In the genomic region with DNA sequence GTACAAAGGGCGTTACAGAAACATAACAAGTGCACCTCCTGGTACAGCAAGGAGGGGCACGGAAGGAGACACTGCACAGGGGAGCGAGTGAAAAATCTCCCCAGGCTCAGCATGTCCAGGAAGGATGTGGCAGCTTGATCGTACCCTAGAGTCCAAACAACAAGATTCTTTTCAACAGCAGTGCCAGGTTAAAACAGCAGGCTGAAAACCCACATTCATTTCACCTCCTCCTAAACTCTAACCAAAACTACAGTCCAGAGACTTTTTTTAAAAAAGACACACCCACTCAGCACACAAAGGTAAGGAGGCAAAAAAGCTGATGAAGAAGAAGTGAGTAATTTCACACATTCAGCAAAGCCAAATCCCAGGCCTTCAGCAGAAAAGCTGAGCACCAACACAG, we compare ENCODE assay signal across 20 cellular contexts.
DNase-seq lines count a peak whose midpoint lies in the region; ATAC-seq and TF ChIP-seq lines count a peak whose summit lies in the region.
"Had no signal": no experiment of that assay in that cellular context is flagged by ENCODE, and none has a peak within 500 bp of the region (broad histone marks: within the 10 kb centered on the region; RNA-seq: fewer than 3 reads in every experiment).

No MANE protein-coding gene starts in this region.

- no peaks in the 10 kb centered on the region for H3K79me2 ChIP-seq in hepatocyte

- H3K4me3 Mint-ChIP-seq in T-helper 1 cell treated with Interleukin-12 subunit alpha and Interleukin-12 subunit beta and Interleukin-4 antibody, amounts not matched to agents 30 μg/mL and 1 μg/mL, for 36 hours, result peak overlapping the region; percentile 47
- peak overlapping the region; percentile 72 for H3K4me3 Mint-ChIP-seq in natural killer cell treated with Interleukin-12 subunit alpha and Interleukin-12 subunit beta and Interleukin-15 and Interleukin-18, amount 100 ng/mL, for 72 hours

- no peak overlapping the region for H3K4me2 ChIP-seq in hepatocyte

- H3K27ac ChIP-seq in left lung, result no peak overlapping the region
- no peak overlapping the region for H3K27ac ChIP-seq in hepatocyte
- H3K27ac ChIP-seq: testis had no signal

- H3K27me3 Mint-ChIP-seq in T-helper 1 cell treated with Interleukin-12 subunit alpha and Interleukin-12 subunit beta and Interleukin-4 antibody, amounts not matched to agents 30 μg/mL and 1 μg/mL, for 36 hours (ENCODE audit: low read depth), result no peaks in the 10 kb centered on the region
- no peaks in the 10 kb centered on the region for H3K27me3 Mint-ChIP-seq in natural killer cell treated with Interleukin-12 subunit alpha and Interleukin-12 subunit beta and Interleukin-15 and Interleukin-18, amount 100 ng/mL, for 72 hours

- H3K9me2 ChIP-seq in hepatocyte (replicated peaks; ENCODE audit: insufficient read depth), result no peaks in the 10 kb centered on the region

- no peaks in the 10 kb centered on the region for H3K36me3 ChIP-seq in left lung
- H3K36me3 ChIP-seq in hepatocyte (replicated peaks; ENCODE audit: insufficient read depth, low read depth), result no peaks in the 10 kb centered on the region

- peak overlapping the region; percentile 81 for H3K27ac Mint-ChIP-seq in T-helper 1 cell treated with Interleukin-12 subunit alpha and Interleukin-12 subunit beta and Interleukin-4 antibody, amounts not matched to agents 30 μg/mL and 1 μg/mL, for 36 hours
- H3K27ac Mint-ChIP-seq in activated naive CD4-positive, alpha-beta T cell treated with anti-CD3 and anti-CD28 coated beads, Interleukin-2, amount 50 U/mL, for 72 hours, result peak overlapping the region; percentile 85 to 90
- H3K27ac Mint-ChIP-seq in natural killer cell treated with Interleukin-12 subunit alpha and Interleukin-12 subunit beta and Interleukin-15 and Interleukin-18, amount 100 ng/mL, for 72 hours, result peak overlapping the region; percentile 84 to 89

- peaks cover 56% of the 10 kb centered on the region for H3K4me1 Mint-ChIP-seq in T-helper 1 cell treated with Interleukin-12 subunit alpha and Interleukin-12 subunit beta and Interleukin-4 antibody, amounts not matched to agents 30 μg/mL and 1 μg/mL, for 36 hours (ENCODE audit: low read depth)
- H3K4me1 Mint-ChIP-seq in natural killer cell treated with Interleukin-12 subunit alpha and Interleukin-12 subunit beta and Interleukin-15 and Interleukin-18, amount 100 ng/mL, for 72 hours (ENCODE audit: low read depth in 2 of 2), result peaks cover 65 to 67% of the 10 kb centered on the region in 2 donors

- TF ChIP-seq CTCF in left lung (IDR thresholded peaks at IDR 0.05) (no peak), hepatocyte (IDR thresholded peaks at IDR 0.05; ENCODE audit: poor library complexity) (no peak)

- ATAC-seq in activated naive CD4-positive, alpha-beta T cell treated with anti-CD3 and anti-CD28 coated beads, Interleukin-2, amount 50 U/mL, for 72 hours, result peak; percentile 49 to 57
- peak in 1 of 2 donors; percentile 14 for ATAC-seq in natural killer cell treated with Interleukin-12 subunit alpha and Interleukin-12 subunit beta and Interleukin-15 and Interleukin-18, amount 100 ng/mL, for 72 hours
- no peak for ATAC-seq in left lung

- H3K4me3 ChIP-seq in left lung (no peak overlapping the region), hepatocyte (no peak overlapping the region)
- H3K4me3 ChIP-seq: testis had no signal

- H3K4me1 ChIP-seq in left lung (no peaks in the 10 kb centered on the region), hepatocyte (ENCODE audit: insufficient read depth) (no peaks in the 10 kb centered on the region)
- H3K4me1 ChIP-seq: testis had no signal

- no peaks in the 10 kb centered on the region for H4K20me1 ChIP-seq in hepatocyte (ENCODE audit: insufficient read depth, poor library complexity, severe bottlenecking)

- intact Hi-C loops in left lung (cut with DNase I), result no loop called here

- DNase-seq in activated CD4-positive, alpha-beta T cell treated with anti-CD3 and anti-CD28 coated beads, Interleukin-2, amount 50 U/mL, for 1 hour, result peak; percentile 17
- no peak for DNase-seq in activated CD4-positive, alpha-beta T cell treated with anti-CD3 and anti-CD28 coated beads, Interleukin-2, amount 50 U/mL, for 4 hours
- peak in 1 of 2 donors; percentile 20 for DNase-seq in activated naive CD4-positive, alpha-beta T cell treated with anti-CD3 and anti-CD28 coated beads, Interleukin-2, amount 50 U/mL, for 72 hours (ENCODE audit: low spot score in 2 of 2)
- no peak for DNase-seq in natural killer cell treated with Interleukin-12 subunit alpha and Interleukin-12 subunit beta and Interleukin-15 and Interleukin-18, amount 100 ng/mL, for 72 hours (ENCODE audit: low spot score)
- DNase-seq in left lung (no peak), hepatocyte (ENCODE audit: low spot score) (no peak), AG20443 (ENCODE audit: low spot score) (no peak)
- DNase-seq: DMS 273 treated with DMSO at 0.1 percent for 48 hours; foreskin melanocyte; GOT3; hypothalamus; Kasumi-1; kidney glomerular epithelial cell; NCI-H1092; NCI-H2081 treated with DMSO at 0.1 percent for 48 hours; NCI-H524; posterior cingulate gyrus; stimulated activated CD4-positive, alpha-beta T cell treated with anti-CD3 and anti-CD28 coated beads, Interleukin-4, amount 100 ng/mL, for 4 hours; testis had no signal

- H3K9me3 Mint-ChIP-seq in T-helper 1 cell treated with Interleukin-12 subunit alpha and Interleukin-12 subunit beta and Interleukin-4 antibody, amounts not matched to agents 30 μg/mL and 1 μg/mL, for 36 hours, result peaks cover 10% of the 10 kb centered on the region
- H3K9me3 Mint-ChIP-seq in activated naive CD4-positive, alpha-beta T cell treated with anti-CD3 and anti-CD28 coated beads, Interleukin-2, amount 50 U/mL, for 72 hours, result peaks cover 0 to 6% of the 10 kb centered on the region in 2 donors
- H3K9me3 Mint-ChIP-seq in natural killer cell treated with Interleukin-12 subunit alpha and Interleukin-12 subunit beta and Interleukin-15 and Interleukin-18, amount 100 ng/mL, for 72 hours, result peaks cover 3% of the 10 kb centered on the region

- no peak overlapping the region for H2AFZ ChIP-seq in hepatocyte

- H3K36me3 Mint-ChIP-seq in T-helper 1 cell treated with Interleukin-12 subunit alpha and Interleukin-12 subunit beta and Interleukin-4 antibody, amounts not matched to agents 30 μg/mL and 1 μg/mL, for 36 hours (ENCODE audit: low read depth), result peaks cover 44% of the 10 kb centered on the region
- H3K36me3 Mint-ChIP-seq in activated naive CD4-positive, alpha-beta T cell treated with anti-CD3 and anti-CD28 coated beads, Interleukin-2, amount 50 U/mL, for 72 hours, result peaks cover 15 to 59% of the 10 kb centered on the region in 2 donors
- H3K36me3 Mint-ChIP-seq in natural killer cell treated with Interleukin-12 subunit alpha and Interleukin-12 subunit beta and Interleukin-15 and Interleukin-18, amount 100 ng/mL, for 72 hours, result peaks cover 21% of the 10 kb centered on the region

- H3K27me3 ChIP-seq in left lung (no peaks in the 10 kb centered on the region), hepatocyte (no peaks in the 10 kb centered on the region)
- H3K27me3 ChIP-seq: testis had no signal

- 91% methylated on average over 4 of the region's 4 CpGs for WGBS in hepatocyte (ENCODE audit: low lambda C conversion rate, missing lambda C conversion rate)

- H3K9me3 ChIP-seq in left lung (no peaks in the 10 kb centered on the region), hepatocyte (ENCODE audit: low read depth) (no peaks in the 10 kb centered on the region)
- H3K9me3 ChIP-seq: testis had no signal
